Comparison of ENCODE assay signal across 21 cellular contexts in the genomic region with DNA sequence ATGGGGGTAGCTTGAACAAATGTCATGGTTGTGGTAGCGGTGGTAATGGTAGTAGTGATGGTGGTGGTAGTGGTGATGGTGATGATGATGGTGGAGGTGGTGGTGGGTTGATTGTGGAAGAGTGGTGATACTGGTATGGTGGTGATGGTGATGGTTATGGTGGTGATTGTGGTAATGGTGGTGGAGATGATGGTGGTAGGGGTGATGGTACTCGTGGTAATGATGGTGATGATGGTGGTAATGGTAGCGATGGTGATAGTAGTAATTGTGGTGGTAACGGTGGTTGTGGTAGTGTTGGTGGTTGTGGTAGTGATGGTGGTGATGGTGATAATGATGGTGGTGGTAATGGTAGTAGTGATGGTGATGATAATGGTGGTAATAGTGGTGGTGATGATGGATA.
"Had no signal": no experiment of that assay in that cellular context is flagged by ENCODE, and none has a peak within 500 bp of the region (broad histone marks: within the 10 kb centered on the region; RNA-seq: fewer than 3 reads in every experiment).

No MANE protein-coding gene starts in this region.

- H3K27me3 Mint-ChIP-seq: dendritic cell treated with granulocyte-macrophage colony-stimulating factor and Interleukin-4, amounts not matched to agents 40 ng/mL and 50 ng/mL, for 4 days had no signal

- H3K4me3 Mint-ChIP-seq: dendritic cell treated with granulocyte-macrophage colony-stimulating factor and Interleukin-4, amounts not matched to agents 40 ng/mL and 50 ng/mL, for 4 days; memory B cell; mesothelial cell of epicardium; natural killer cell; neural crest cell had no signal

- ATAC-seq: left cardiac atrium, lower lobe of right lung, natural killer cell had no signal

- H3K9me3 ChIP-seq: vagina had no signal

- FAIRE-seq: endothelial cell of umbilical vein, kidney, small intestine had no signal

- H3K4me3 ChIP-seq: hepatocyte, left ventricle myocardium inferior, lower lobe of right lung, ovary, right atrium auricular region, upper lobe of left lung, vagina had no signal

- H3K36me3 ChIP-seq: left ventricle myocardium inferior, lower lobe of right lung, ovary, right atrium auricular region, upper lobe of left lung, vagina had no signal

- H3K27me3 ChIP-seq: hepatocyte, ovary, right atrium auricular region, upper lobe of left lung, vagina had no signal

- H3K4me2 ChIP-seq: hepatocyte had no signal

- DNase-seq: erythroblast; foreskin melanocyte; head of caudate nucleus; kidney; left cardiac atrium; left ventricle myocardium inferior; lower lobe of right lung; natural killer cell; ovary; small intestine; stimulated activated CD4-positive, alpha-beta T cell treated with anti-CD3 and anti-CD28 coated beads, Interleukin-12 subunit alpha, Interleukin-12 subunit beta, amount 100 ng/mL, for 4 hours; stimulated activated naive CD4-positive, alpha-beta T cell treated with Interleukin-2 at 50 U/mL for 16 hours; upper lobe of left lung had no signal

- H2AFZ ChIP-seq: hepatocyte had no signal

- H3K4me1 ChIP-seq: lower lobe of right lung, upper lobe of left lung, vagina had no signal

- H3K36me3 Mint-ChIP-seq: mesothelial cell of epicardium, natural killer cell had no signal

- H3K27ac Mint-ChIP-seq: dendritic cell treated with granulocyte-macrophage colony-stimulating factor and Interleukin-4, amounts not matched to agents 40 ng/mL and 50 ng/mL, for 4 days; memory B cell; mesothelial cell of epicardium had no signal

- H3K27ac ChIP-seq: hepatocyte, left ventricle myocardium inferior, lower lobe of right lung, ovary, right atrium auricular region, upper lobe of left lung, vagina had no signal

- H3K79me2 ChIP-seq: hepatocyte had no signal

- H3K4me1 Mint-ChIP-seq: memory B cell, mesothelial cell of epicardium, neural crest cell had no signal
